Comparison of ENCODE assay signal across 34 cellular contexts in the genomic region with DNA sequence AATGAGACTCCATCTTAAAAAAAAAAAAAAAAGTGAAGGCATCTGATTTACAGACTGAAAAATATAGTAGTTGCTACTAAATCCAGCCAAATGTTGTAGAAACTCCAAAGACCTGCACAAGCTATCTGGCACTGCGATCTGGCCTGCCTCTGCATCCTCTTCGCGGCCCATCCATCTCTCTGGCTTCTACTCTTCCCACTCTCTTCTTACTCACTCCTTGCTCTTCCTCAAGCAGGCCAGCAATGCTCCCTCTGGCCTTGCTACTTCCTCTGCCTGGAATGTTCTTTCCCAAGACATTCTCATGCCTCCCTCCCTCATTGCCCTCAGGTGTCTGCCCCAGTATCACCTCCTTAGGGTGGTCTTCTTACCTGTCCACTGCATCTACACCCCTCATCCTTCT.
"Had no signal": no experiment of that assay in that cellular context is flagged by ENCODE, and none has a peak within 500 bp of the region (broad histone marks: within the 10 kb centered on the region; RNA-seq: fewer than 3 reads in every experiment).

No MANE protein-coding gene starts in this region.

- H3K4me3 Mint-ChIP-seq: activated B cell treated with CpG ODN at 0.5 μM for 24 hours; activated CD4-positive, alpha-beta memory T cell treated with anti-CD3 and anti-CD28 coated beads for 36 hours; activated CD4-positive, alpha-beta T cell treated with anti-CD3 and anti-CD28 coated beads, Interleukin-2, amount 10 ng/mL, durations not matched to agents 24 days and 14 days; activated CD8-positive, alpha-beta T cell treated with anti-CD3 and anti-CD28 coated beads for 36 hours; activated naive CD4-positive, alpha-beta T cell treated with anti-CD3 and anti-CD28 coated beads, Interleukin-2, amount 10 ng/mL, durations not matched to agents 7 days and 5 days; activated naive CD4-positive, alpha-beta T cell treated with anti-CD3 and anti-CD28 coated beads, Interleukin-2, amount 50 U/mL, for 24 hours; activated naive CD8-positive, alpha-beta T cell; activated naive CD8-positive, alpha-beta T cell treated with anti-CD3 and anti-CD28 coated beads, Interleukin-2, amount 10 ng/mL, durations not matched to agents 7 days and 5 days; activated naive CD8-positive, alpha-beta T cell treated with anti-CD3 and anti-CD28 coated beads, Interleukin-2, amount 50 U/mL, for 24 hours; activated T-cell treated with anti-CD3 and anti-CD28 coated beads, Interleukin-2, amount 50 U/mL, for 4 hours; activated T-cell treated with anti-CD3 and anti-CD28 coated beads, Interleukin-2, amount 50 U/mL, for 72 hours; activated T-helper 1 cell treated with anti-CD3 and anti-CD28 coated beads, Interleukin-12 subunit alpha, Interleukin-12 subunit beta, Interleukin-2, Interleukin-4 antibody, amounts not matched to agents 30 ng/mL and 10 ng/mL and 1 ng/mL, durations not matched to agents 14 hours and 24 hours and 36 hours; activated T-helper 17 cell treated with anti-CD3 and anti-CD28 coated beads, Interleukin-2, amount 50 U/mL, for 72 hours; T-helper 1 cell treated with Interleukin-12 subunit alpha and Interleukin-12 subunit beta and Interleukin-4 antibody, amounts not matched to agents 30 μg/mL and 1 μg/mL, for 36 hours; T-helper 2 cell treated with Interferon-gamma antibody and Interleukin-4, amounts not matched to agents 5 μg/mL and 100 μg/mL, for 36 hours had no signal

- H3K27ac Mint-ChIP-seq: activated B cell treated with CpG ODN at 0.5 μM for 24 hours; activated CD4-positive, alpha-beta memory T cell treated with anti-CD3 and anti-CD28 coated beads for 36 hours; activated CD4-positive, alpha-beta T cell treated with anti-CD3 and anti-CD28 coated beads, Interleukin-2, amount 10 ng/mL, durations not matched to agents 24 days and 14 days; activated CD8-positive, alpha-beta T cell treated with anti-CD3 and anti-CD28 coated beads for 36 hours; activated naive CD4-positive, alpha-beta T cell treated with anti-CD3 and anti-CD28 coated beads, Interleukin-2, amount 10 ng/mL, durations not matched to agents 7 days and 5 days; activated naive CD4-positive, alpha-beta T cell treated with anti-CD3 and anti-CD28 coated beads, Interleukin-2, amount 50 U/mL, for 24 hours; activated naive CD8-positive, alpha-beta T cell; activated naive CD8-positive, alpha-beta T cell treated with anti-CD3 and anti-CD28 coated beads, Interleukin-2, amount 10 ng/mL, durations not matched to agents 7 days and 5 days; activated naive CD8-positive, alpha-beta T cell treated with anti-CD3 and anti-CD28 coated beads, Interleukin-2, amount 50 U/mL, for 24 hours; activated T-cell treated with anti-CD3 and anti-CD28 coated beads, Interleukin-2, amount 50 U/mL, for 72 hours; activated T-helper 1 cell treated with anti-CD3 and anti-CD28 coated beads, Interleukin-12 subunit alpha, Interleukin-12 subunit beta, Interleukin-2, Interleukin-4 antibody, amounts not matched to agents 30 ng/mL and 10 ng/mL and 1 ng/mL, durations not matched to agents 14 hours and 24 hours and 36 hours; activated T-helper 17 cell treated with anti-CD3 and anti-CD28 coated beads, Interleukin-2, amount 50 U/mL, for 72 hours; brain; T-helper 1 cell treated with Interleukin-12 subunit alpha and Interleukin-12 subunit beta and Interleukin-4 antibody, amounts not matched to agents 30 μg/mL and 1 μg/mL, for 36 hours; T-helper 2 cell treated with Interferon-gamma antibody and Interleukin-4, amounts not matched to agents 5 μg/mL and 100 μg/mL, for 36 hours had no signal

- H3K9me3 Mint-ChIP-seq: activated B cell treated with CpG ODN at 0.5 μM for 24 hours; activated CD4-positive, alpha-beta memory T cell treated with anti-CD3 and anti-CD28 coated beads for 36 hours; activated CD4-positive, alpha-beta T cell treated with anti-CD3 and anti-CD28 coated beads, Interleukin-2, amount 10 ng/mL, durations not matched to agents 24 days and 14 days; activated CD8-positive, alpha-beta T cell treated with anti-CD3 and anti-CD28 coated beads for 36 hours; activated naive CD4-positive, alpha-beta T cell treated with anti-CD3 and anti-CD28 coated beads, Interleukin-2, amount 10 ng/mL, durations not matched to agents 7 days and 5 days; activated naive CD4-positive, alpha-beta T cell treated with anti-CD3 and anti-CD28 coated beads, Interleukin-2, amount 50 U/mL, for 24 hours; activated naive CD8-positive, alpha-beta T cell treated with anti-CD3 and anti-CD28 coated beads, Interleukin-2, amount 10 ng/mL, durations not matched to agents 7 days and 5 days; activated naive CD8-positive, alpha-beta T cell treated with anti-CD3 and anti-CD28 coated beads, Interleukin-2, amount 50 U/mL, for 24 hours; activated T-cell treated with anti-CD3 and anti-CD28 coated beads, Interleukin-2, amount 50 U/mL, for 4 hours; activated T-cell treated with anti-CD3 and anti-CD28 coated beads, Interleukin-2, amount 50 U/mL, for 72 hours; activated T-helper 1 cell treated with anti-CD3 and anti-CD28 coated beads, Interleukin-12 subunit alpha, Interleukin-12 subunit beta, Interleukin-2, Interleukin-4 antibody, amounts not matched to agents 30 ng/mL and 10 ng/mL and 1 ng/mL, durations not matched to agents 14 hours and 24 hours and 36 hours; activated T-helper 17 cell treated with anti-CD3 and anti-CD28 coated beads, Interleukin-2, amount 50 U/mL, for 72 hours; brain; T-helper 1 cell treated with Interleukin-12 subunit alpha and Interleukin-12 subunit beta and Interleukin-4 antibody, amounts not matched to agents 30 μg/mL and 1 μg/mL, for 36 hours; T-helper 2 cell treated with Interferon-gamma antibody and Interleukin-4, amounts not matched to agents 5 μg/mL and 100 μg/mL, for 36 hours had no signal

- H3K9me3 ChIP-seq: breast epithelium had no signal

- H3K27me3 ChIP-seq: breast epithelium had no signal

- H3K4me3 ChIP-seq: breast epithelium had no signal

- DNase-seq: activated B cell treated with CpG ODN at 0.5 μM for 24 hours; activated CD4-positive, alpha-beta memory T cell treated with anti-CD3 and anti-CD28 coated beads for 36 hours; activated CD4-positive, alpha-beta T cell treated with anti-CD3 and anti-CD28 coated beads for 4 hours; activated CD4-positive, alpha-beta T cell treated with anti-CD3 and anti-CD28 coated beads, Interleukin-2, amount 10 ng/mL, durations not matched to agents 24 days and 14 days; activated CD4-positive, alpha-beta T cell treated with anti-CD3 and anti-CD28 coated beads, Interleukin-2, amount 50 U/mL, for 1 hour; activated CD4-positive, alpha-beta T cell treated with anti-CD3 and anti-CD28 coated beads, Interleukin-2, amount 50 U/mL, for 4 hours; activated CD4-positive, CD25-positive, alpha-beta regulatory T cell treated with anti-CD3 and anti-CD28 coated beads, Interleukin-2, amount 50 U/mL, for 72 hours; activated CD8-positive, alpha-beta memory T cell treated with anti-CD3 and anti-CD28 coated beads, Interleukin-2, amount 50 U/mL, for 4 hours; activated CD8-positive, alpha-beta T cell treated with anti-CD3 and anti-CD28 coated beads for 36 hours; activated effector memory CD4-positive, alpha-beta T cell treated with anti-CD3 and anti-CD28 coated beads, Interleukin-2, amount 50 U/mL, for 16 hours; activated gamma-delta T cell treated with Interleukin-2 at 50 U/mL for 16 hours; activated naive CD4-positive, alpha-beta T cell treated with anti-CD3 and anti-CD28 coated beads, Interleukin-2, amount 10 ng/mL, durations not matched to agents 7 days and 5 days; activated naive CD4-positive, alpha-beta T cell treated with Interleukin-2 at 50 U/mL for 16 hours; activated naive CD8-positive, alpha-beta T cell treated with anti-CD3 and anti-CD28 coated beads, Interleukin-2, amount 10 ng/mL, durations not matched to agents 7 days and 5 days; activated naive CD8-positive, alpha-beta T cell treated with anti-CD3 and anti-CD28 coated beads, Interleukin-2, amount 50 U/mL, for 24 hours; activated T-cell treated with anti-CD3 and anti-CD28 coated beads for 4 hours; activated T-cell treated with anti-CD3 and anti-CD28 coated beads, Interleukin-2, amount 50 U/mL, for 1 hour; activated T-cell treated with anti-CD3 and anti-CD28 coated beads, Interleukin-2, amount 50 U/mL, for 4 hours; activated T-cell treated with anti-CD3 and anti-CD28 coated beads, Interleukin-2, amount 50 U/mL, for 72 hours; amniotic stem cell; aorta; central memory CD4-positive, alpha-beta T cell; T-helper 1 cell; T-helper 2 cell; T-helper 9 cell had no signal

- ATAC-seq: activated CD8-positive, alpha-beta T cell treated with anti-CD3 and anti-CD28 coated beads for 36 hours; activated naive CD8-positive, alpha-beta T cell treated with anti-CD3 and anti-CD28 coated beads, Interleukin-2, amount 50 U/mL, for 24 hours; activated T-cell treated with anti-CD3 and anti-CD28 coated beads, Interleukin-2, amount 50 U/mL, for 4 hours; activated T-cell treated with anti-CD3 and anti-CD28 coated beads, Interleukin-2, amount 50 U/mL, for 72 hours; activated T-helper 17 cell treated with anti-CD3 and anti-CD28 coated beads, Interleukin-2, amount 50 U/mL, for 72 hours had no signal

- H3K27me3 Mint-ChIP-seq: activated CD8-positive, alpha-beta T cell treated with anti-CD3 and anti-CD28 coated beads for 36 hours; activated naive CD4-positive, alpha-beta T cell treated with anti-CD3 and anti-CD28 coated beads, Interleukin-2, amount 50 U/mL, for 24 hours; activated T-helper 17 cell treated with anti-CD3 and anti-CD28 coated beads, Interleukin-2, amount 50 U/mL, for 72 hours had no signal

- H3K36me3 Mint-ChIP-seq: activated CD4-positive, alpha-beta memory T cell treated with anti-CD3 and anti-CD28 coated beads for 36 hours; activated naive CD4-positive, alpha-beta T cell treated with anti-CD3 and anti-CD28 coated beads, Interleukin-2, amount 10 ng/mL, durations not matched to agents 7 days and 5 days; activated naive CD4-positive, alpha-beta T cell treated with anti-CD3 and anti-CD28 coated beads, Interleukin-2, amount 50 U/mL, for 24 hours; activated naive CD8-positive, alpha-beta T cell; activated naive CD8-positive, alpha-beta T cell treated with anti-CD3 and anti-CD28 coated beads, Interleukin-2, amount 10 ng/mL, durations not matched to agents 7 days and 5 days; brain had no signal

- H3K4me1 ChIP-seq: breast epithelium had no signal

- H3K4me1 Mint-ChIP-seq: activated B cell treated with CpG ODN at 0.5 μM for 24 hours; activated CD4-positive, alpha-beta T cell treated with anti-CD3 and anti-CD28 coated beads, Interleukin-2, amount 10 ng/mL, durations not matched to agents 24 days and 14 days; activated naive CD4-positive, alpha-beta T cell treated with anti-CD3 and anti-CD28 coated beads, Interleukin-2, amount 10 ng/mL, durations not matched to agents 7 days and 5 days; activated naive CD8-positive, alpha-beta T cell treated with anti-CD3 and anti-CD28 coated beads, Interleukin-2, amount 10 ng/mL, durations not matched to agents 7 days and 5 days; brain had no signal

- H3K27ac ChIP-seq: breast epithelium, VCaP had no signal

- H3K36me3 ChIP-seq: breast epithelium had no signal
